ENCODE assay signal across 15 cellular contexts in genomic region chr18:58983260-58983659, GRCh38.
DNase-seq lines count a peak whose midpoint lies in the region; ATAC-seq and TF ChIP-seq lines count a peak whose summit lies in the region.
"Had no signal": no experiment of that assay in that cellular context is flagged by ENCODE, and none has a peak within 500 bp of the region (broad histone marks: within the 10 kb centered on the region; RNA-seq: fewer than 3 reads in every experiment).

No MANE protein-coding gene starts in this region.

- intact Hi-C loops in prostate gland (cut with DNase I) = no loop called here

- peaks cover 37% of the 10 kb centered on the region for H3F3A ChIP-seq in GM23338 (replicated peaks; ENCODE audit: low read depth)

- H3K4me3 Mint-ChIP-seq in GM23338 = no peak overlapping the region
- H3K4me3 Mint-ChIP-seq in endodermal cell = no peak overlapping the region
- H3K4me3 Mint-ChIP-seq: CD14-positive monocyte had no signal

- peaks cover 56% of the 10 kb centered on the region for H3K36me3 ChIP-seq in GM23338 (ENCODE audit: insufficient read depth)
- peaks cover 73% of the 10 kb centered on the region for H3K36me3 ChIP-seq in endodermal cell (ENCODE audit: control insufficient read depth, insufficient read depth, low read length)
- H3K36me3 ChIP-seq in right atrium auricular region = peaks cover 42% of the 10 kb centered on the region
- H3K36me3 ChIP-seq in prostate gland = peaks cover 23% of the 10 kb centered on the region in 2 donors

- 0 out of 4 replicates have a peak, but pooled peaks of 1 of the 2 experiments have one; percentile 5 for TF ChIP-seq CTCF in GM23338 (conservative IDR thresholded peaks at IDR 0.05; ENCODE audit: low read depth in 2 of 2)
- no peak for TF ChIP-seq CTCF in endodermal cell (conservative IDR thresholded peaks at IDR 0.05)
- TF ChIP-seq CTCF in right atrium auricular region (IDR thresholded peaks at IDR 0.05) = no peak
- no peak for TF ChIP-seq CTCF in prostate gland (IDR thresholded peaks at IDR 0.05)

- H3K4me1 ChIP-seq in GM23338 (ENCODE audit: insufficient read depth) = no peaks in the 10 kb centered on the region
- H3K4me1 ChIP-seq in endodermal cell (ENCODE audit: control insufficient read depth, insufficient read depth, low read length) = no peaks in the 10 kb centered on the region
- peaks cover 0 to 4% of the 10 kb centered on the region in 2 donors for H3K4me1 ChIP-seq in right atrium auricular region
- H3K4me1 ChIP-seq in prostate gland (replicated peaks) = no peaks in the 10 kb centered on the region

- no peak overlapping the region for H2AFZ ChIP-seq in GM23338

- H4K20me1 ChIP-seq in GM23338 (replicated peaks; ENCODE audit: insufficient read depth) = peaks cover 5% of the 10 kb centered on the region; the same call in 1 of the 2 replicates

- H3K27ac ChIP-seq in GM23338 (ENCODE audit: low read depth) (peak overlapping the region; percentile 79; the same call in 1 of the 2 replicates), endodermal cell (ENCODE audit: low read depth, low read length) (no peak overlapping the region), right atrium auricular region (peak overlapping the region; percentile 23 to 25), prostate gland (peak overlapping the region; percentile 36 to 87)
- H3K27ac ChIP-seq: HL-60 had no signal

- H3K4me2 ChIP-seq in GM23338 = no peak overlapping the region
- H3K4me2 ChIP-seq: A549 had no signal

- ATAC-seq in GM23338 (peak; percentile 47), GM21737 (IDR thresholded peaks at IDR 0.05; ENCODE audit: unreplicated experiment) (no peak), GM19395 (IDR thresholded peaks at IDR 0.05; ENCODE audit: unreplicated experiment) (no peak), HG02588 (IDR thresholded peaks at IDR 0.05; ENCODE audit: unreplicated experiment) (no peak)
- ATAC-seq: PC-3 had no signal

- 94 to 96% methylated on average over 4 to 5 of the region's 5 CpGs for WGBS in endodermal cell (ENCODE audit: insufficient coverage in 1 of 2, insufficient read length in 1 of 2), 2 experiments
- WGBS in prostate gland = 90% methylated on average over 5 of the region's 5 CpGs

- H3K9me2 ChIP-seq in GM23338 (ENCODE audit: insufficient read depth) = no peaks in the 10 kb centered on the region

- H3K27me3 Mint-ChIP-seq in GM23338 (ENCODE audit: insufficient read depth, low read depth, poor library complexity) (peaks cover 22% of the 10 kb centered on the region), endodermal cell (ENCODE audit: insufficient read depth) (no peaks in the 10 kb centered on the region)

- no peak overlapping the region for H3K27ac Mint-ChIP-seq in GM23338
- H3K27ac Mint-ChIP-seq in endodermal cell = peak overlapping the region; percentile 39
- H3K27ac Mint-ChIP-seq: CD14-positive monocyte had no signal

- H3K27me3 ChIP-seq in GM23338 (ENCODE audit: insufficient read depth) (no peaks in the 10 kb centered on the region), endodermal cell (ENCODE audit: control insufficient read depth, insufficient read depth, low read length, poor library complexity, severe bottlenecking) (no peaks in the 10 kb centered on the region), right atrium auricular region (no peaks in the 10 kb centered on the region), prostate gland (replicated peaks; ENCODE audit: insufficient read depth) (no peaks in the 10 kb centered on the region)

- TF ChIP-seq POLR2A in prostate gland (IDR thresholded peaks at IDR 0.05) = no peak

- H3K4me3 ChIP-seq in GM23338 (no peak overlapping the region), endodermal cell (ENCODE audit: low read length) (no peak overlapping the region), right atrium auricular region (no peak overlapping the region), prostate gland (no peak overlapping the region)
- H3K4me3 ChIP-seq: A549 had no signal

- H3K4me1 Mint-ChIP-seq in GM23338 (no peaks in the 10 kb centered on the region; the same call in 2 of the 3 replicates), endodermal cell (no peaks in the 10 kb centered on the region)
- H3K4me1 Mint-ChIP-seq: CD14-positive monocyte had no signal

- H3K9me3 ChIP-seq in endodermal cell (ENCODE audit: control insufficient read depth, low read length) (no peaks in the 10 kb centered on the region), right atrium auricular region (no peaks in the 10 kb centered on the region), prostate gland (no peaks in the 10 kb centered on the region)
- H3K9me3 ChIP-seq: A549 had no signal

- H3K79me2 ChIP-seq in GM23338 (replicated peaks; ENCODE audit: insufficient read depth) = peaks cover 7% of the 10 kb centered on the region; the same call in 1 of the 2 replicates

- DNase-seq in GM23338 (ENCODE audit: low spot score) (peak; percentile 32), endodermal cell (peak; percentile 45), right atrium auricular region (ENCODE audit: low spot score) (no peak), prostate gland (ENCODE audit: low spot score) (no peak), NCI-H1092 treated with DMSO at 0.1 percent for 48 hours (lab: John Stamatoyannopoulos, UW) (no peak)
- DNase-seq: COR-L47, NCI-H146, NCI-H446, PC-3 had no signal

- no peak overlapping the region for H3K9ac ChIP-seq in endodermal cell (ENCODE audit: extremely low read depth, low read length, poor library complexity, severe bottlenecking)

- peaks cover 5% of the 10 kb centered on the region; the same call in 2 of the 3 replicates for H3K9me3 Mint-ChIP-seq in GM23338
- no peaks in the 10 kb centered on the region for H3K9me3 Mint-ChIP-seq in endodermal cell

- H3K36me3 Mint-ChIP-seq in GM23338 (ENCODE audit: low read depth) (peaks cover 84% of the 10 kb centered on the region), endodermal cell (ENCODE audit: low read depth) (peaks cover 77% of the 10 kb centered on the region)

TF ChIP-seq in GM23338, 12 proteins besides CTCF, POLR2A, EP300 and RAD21 (continues in another document):
- TF ChIP-seq REST (IDR thresholded peaks at IDR 0.05; ENCODE audit: unreplicated experiment) (no peak), POLR2AphosphoS5 (IDR thresholded peaks at IDR 0.05; ENCODE audit: low read depth) (0 out of 2 replicates have a peak, but pooled peaks have one; percentile 20), EZH2 (IDR thresholded peaks at IDR 0.05; ENCODE audit: low read depth, unreplicated experiment) (no peak), EZH2phosphoT487 (IDR thresholded peaks at IDR 0.05; ENCODE audit: unreplicated experiment) (no peak)

Comparison
In these comparisons a context has a peak if more than half of its experiments do, and no peak if none do; other contexts are left out.
1. DNase-seq: peak in GM23338 (single experiment) and endodermal cell (single experiment); none in right atrium auricular region (single experiment), prostate gland (single experiment) and NCI-H1092 treated with DMSO at 0.1 percent for 48 hours (single experiment).